ENCODE assay signal across 8 cellular contexts in genomic region chr16:71883849-71884638, GRCh38. TPM values are rescaled to one million over a fixed set of nuclear protein-coding genes. Genes with fewer than 3 reads are reported as not detected.
A peak's percentile ranks its signal among the peaks of the same experiment; 100 is the strongest.
DNase-seq lines count a peak whose midpoint lies in the region; ATAC-seq and TF ChIP-seq lines count a peak whose summit lies in the region.

TSS of gene ZNF821 (minus strand) at chr16:71884182. CDS start at chr16:71879946, 4,236 bp downstream.

- H3K9me3 ChIP-seq in AG04450 (ENCODE audit: control insufficient read depth, insufficient read depth, low read length) (no peaks in the 10 kb centered on the region), right lobe of liver (no peaks in the 10 kb centered on the region)

- H3K27me3 ChIP-seq in AG04450 (ENCODE audit: control insufficient read depth, insufficient read depth, low read length) (no peaks in the 10 kb centered on the region), dorsolateral prefrontal cortex (no peaks in the 10 kb centered on the region), right lobe of liver (no peaks in the 10 kb centered on the region)

- H3K27ac ChIP-seq in AG04450 (ENCODE audit: low read depth, low read length) (peak within 1 kb of the TSS; percentile 59), dorsolateral prefrontal cortex (peak within 1 kb of the TSS; percentile 67 to 99 (median 94)), right lobe of liver (peak within 1 kb of the TSS; percentile 57 to 76 (median 69))

- peak; percentile 14 for TF ChIP-seq POLR2A in right lobe of liver (IDR thresholded peaks at IDR 0.05)

- DNase-seq in AG04450 (ENCODE audit: low read depth, low spot score): no peak
- peak; percentile 51 for DNase-seq in NCI-H510A treated with DMSO at 0.1 percent for 48 hours (lab: John Stamatoyannopoulos, UW)
- DNase-seq in activated CD4-positive, alpha-beta T cell treated with anti-CD3 and anti-CD28 coated beads, Interleukin-2, amount 50 U/mL, for 4 hours: peak; percentile 55 to 60
- DNase-seq in dorsolateral prefrontal cortex: peak; percentile 45 to 87 (median 68)
- DNase-seq in right lobe of liver: peak; percentile 82 to 84 (median 82)
- DNase-seq in stimulated activated CD4-positive, alpha-beta T cell treated with anti-CD3 and anti-CD28 coated beads, Interleukin-4, amount 100 ng/mL, for 4 hours: peak; percentile 68 to 72

- CTCF ChIA-PET in AG04450 (lab: Charles Lee): interaction anchor here (0.6 to 5.7 kb wide), 22 partner anchors 10 to 194 kb away, joined by 3 to 57 read pairs (median 10); partner anchors contain the start of genes AP1G1 and IST1

- POLR2A ChIA-PET in AG04450 (lab: Yijun Ruan, JAX): interaction anchor here (0.6 to 2.5 kb wide), 4 partner anchors 11 to 68 kb away, joined by 4 to 18 read pairs (median 6); partner anchors contain the start of gene IST1

- intact Hi-C loops in dorsolateral prefrontal cortex (cut with DNase I) (loop anchor here (1.0 to 10.0 kb wide), 5 partner anchors 11 to 213 kb away; partner anchors contain the start of genes ATXN1L (in 2 of the 2), IST1 (in 1 of the 2) and PHLPP2 (in 1 of the 2)), right lobe of liver (cut with DNase I) (no loop called here)

- TF ChIP-seq CTCF in AG04450 (IDR thresholded peaks at IDR 0.05; ENCODE audit: low read depth, low read length): no peak; the same call in 1 of the 2 replicates
- TF ChIP-seq CTCF in dorsolateral prefrontal cortex (IDR thresholded peaks at IDR 0.05 in 54 of 56, conservative IDR thresholded peaks at IDR 0.05 in 2 of 56; ENCODE audit: low read depth in 1 of 56, partially characterized antibody in 56 of 56): peak in 41 of 56 donors; percentile 3 to 60 (median 37)
- peak in 3 of 4 donors; percentile 8 to 42 (median 34) for TF ChIP-seq CTCF in right lobe of liver (IDR thresholded peaks at IDR 0.05)

- WGBS in right lobe of liver (ENCODE audit: insufficient coverage, low coverage, low lambda C conversion rate, missing lambda C conversion rate): 3% methylated on average over 14 of the region's 85 CpGs

- peaks cover 0 to 3% (median 0%) of the 10 kb centered on the region in 4 donors for H3K36me3 ChIP-seq in right lobe of liver

- ATAC-seq in GM18870 (IDR thresholded peaks at IDR 0.05; ENCODE audit: unreplicated experiment): peak; percentile 28
- peak; percentile 34 for ATAC-seq in HG03108 (IDR thresholded peaks at IDR 0.05; ENCODE audit: unreplicated experiment)
- peak; percentile 87 to 95 (median 90) for ATAC-seq in right lobe of liver

- H3K4me1 ChIP-seq in right lobe of liver: peaks cover 0 to 9% (median 0%) of the 10 kb centered on the region in 4 donors

- H3K4me3 ChIP-seq in AG04450 (ENCODE audit: low read depth, low read length) (peak within 1 kb of the TSS; percentile 77), dorsolateral prefrontal cortex (peak within 1 kb of the TSS; percentile 57 to 99 (median 90)), right lobe of liver (peak within 1 kb of the TSS; percentile 81 to 95 (median 92))

RNA-seq across cellular contexts. Expression of gene ZNF821, which starts in this region (rescaled TPM):
- 6.3 and 6.5 TPM in 2 replicates for polyA plus RNA-seq in AG04450 (2011; rRNA removed)
- polyA minus RNA-seq in AG04450 (2011; rRNA and poly(A)+ RNA removed): 3.4 and 5.0 TPM in 2 replicates
- total RNA-seq in dorsolateral prefrontal cortex (10 to 100 TPM in 119 of 120 experiments, 1 to 10 TPM in 1; 8.8 to 35.9 (median 22.5) TPM), right lobe of liver (1 to 10 TPM; 1.3 to 3.8 (median 1.7) TPM)

Comparison
In these comparisons a context has a peak if more than half of its experiments do, and no peak if none do; other contexts are left out.
1. ATAC-seq: peak in every context shown above with its lines; median percentile 90 in right lobe of liver; 34 in HG03108; 28 in GM18870.
2. intact Hi-C loops: an anchor here in dorsolateral prefrontal cortex (1.0 to 10.0 kb wide); none called in right lobe of liver.